1 cellular context compared by ENCODE assay signal in genomic region chr1:21931171-21932093, GRCh38.
TF ChIP-seq lines count a peak whose summit lies in the region.

No MANE protein-coding gene starts in this region.

TF ChIP-seq in HepG2, 621 proteins besides CTCF, POLR2A, EP300 and RAD21 (continued from another document and continues in another):
- TF ChIP-seq SP5 (CRISPR knock-in tag; IDR thresholded peaks at IDR 0.05; ENCODE audit: borderline replicate concordance, low read depth), result peak; percentile 73
- peak; percentile 28; the same call in 1 of the 2 replicates for TF ChIP-seq RCOR2 (CRISPR knock-in tag; IDR thresholded peaks at IDR 0.05)
- TF ChIP-seq, protein P1, sequence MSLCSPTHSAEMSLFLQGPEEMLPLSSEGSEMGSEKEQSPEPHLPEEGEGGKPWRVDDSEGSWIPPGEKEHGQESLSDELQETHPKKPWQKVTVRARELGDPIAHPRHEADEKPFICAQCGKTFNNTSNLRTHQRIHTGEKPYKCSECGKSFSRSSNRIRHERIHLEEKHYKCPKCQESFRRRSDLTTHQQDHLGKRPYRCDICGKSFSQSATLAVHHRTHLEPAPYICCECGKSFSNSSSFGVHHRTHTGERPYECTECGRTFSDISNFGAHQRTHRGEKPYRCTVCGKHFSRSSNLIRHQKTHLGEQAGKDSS (CRISPR knock-in tag; IDR thresholded peaks at IDR 0.05; ENCODE audit: borderline replicate concordance, low read depth), result peak; percentile 88; the same call in 1 of the 2 replicates
- TF ChIP-seq NR2F1 (CRISPR knock-in tag; IDR thresholded peaks at IDR 0.05), result peak; percentile 62 to 68; a peak in 3 of 4 replicates
- TF ChIP-seq ISL2 (CRISPR knock-in tag; IDR thresholded peaks at IDR 0.05), result peak; percentile 29; the same call in 1 of the 2 replicates
- TF ChIP-seq MAZ (IDR thresholded peaks at IDR 0.05; ENCODE audit: borderline replicate concordance, low read depth, low read length), result no peak
- TF ChIP-seq MAZ (CRISPR knock-in tag; IDR thresholded peaks at IDR 0.05; ENCODE audit: low read depth), result peak; percentile 54
- peak; percentile 76; the same call in 1 of the 2 replicates for TF ChIP-seq NCOA2 (CRISPR knock-in tag; IDR thresholded peaks at IDR 0.05)
- TF ChIP-seq, protein P2, sequence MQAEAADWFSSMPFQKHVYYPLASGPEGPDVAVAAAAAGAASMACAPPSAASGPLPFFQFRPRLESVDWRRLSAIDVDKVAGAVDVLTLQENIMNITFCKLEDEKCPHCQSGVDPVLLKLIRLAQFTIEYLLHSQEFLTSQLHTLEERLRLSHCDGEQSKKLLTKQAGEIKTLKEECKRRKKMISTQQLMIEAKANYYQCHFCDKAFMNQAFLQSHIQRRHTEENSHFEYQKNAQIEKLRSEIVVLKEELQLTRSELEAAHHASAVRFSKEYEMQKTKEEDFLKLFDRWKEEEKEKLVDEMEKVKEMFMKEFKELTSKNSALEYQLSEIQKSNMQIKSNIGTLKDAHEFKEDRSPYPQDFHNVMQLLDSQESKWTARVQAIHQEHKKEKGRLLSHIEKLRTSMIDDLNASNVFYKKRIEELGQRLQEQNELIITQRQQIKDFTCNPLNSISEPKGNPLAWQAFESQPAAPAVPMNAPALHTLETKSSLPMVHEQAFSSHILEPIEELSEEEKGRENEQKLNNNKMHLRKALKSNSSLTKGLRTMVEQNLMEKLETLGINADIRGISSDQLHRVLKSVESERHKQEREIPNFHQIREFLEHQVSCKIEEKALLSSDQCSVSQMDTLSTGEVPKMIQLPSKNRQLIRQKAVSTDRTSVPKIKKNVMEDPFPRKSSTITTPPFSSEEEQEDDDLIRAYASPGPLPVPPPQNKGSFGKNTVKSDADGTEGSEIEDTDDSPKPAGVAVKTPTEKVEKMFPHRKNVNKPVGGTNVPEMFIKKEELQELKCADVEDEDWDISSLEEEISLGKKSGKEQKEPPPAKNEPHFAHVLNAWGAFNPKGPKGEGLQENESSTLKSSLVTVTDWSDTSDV (CRISPR knock-in tag; IDR thresholded peaks at IDR 0.05), result 0 out of 2 replicates have a peak, but pooled peaks have one; percentile 44
- TF ChIP-seq POLR2G (IDR thresholded peaks at IDR 0.05; ENCODE audit: low read depth, low read length), result peak; percentile 62
- peak; percentile 39 for TF ChIP-seq CBX1 (IDR thresholded peaks at IDR 0.05; ENCODE audit: low read depth)
- peak; percentile 54; the same call in 1 of the 2 replicates for TF ChIP-seq BCL6 (CRISPR knock-in tag; IDR thresholded peaks at IDR 0.05)
- no peak for TF ChIP-seq HOXA7 (CRISPR knock-in tag; IDR thresholded peaks at IDR 0.05)
- no peak; the same call in 1 of the 2 replicates for TF ChIP-seq ZNF704 (CRISPR knock-in tag; IDR thresholded peaks at IDR 0.05; ENCODE audit: borderline replicate concordance)
- peak; percentile 42; the same call in 1 of the 2 replicates for TF ChIP-seq BRD4 (CRISPR knock-in tag; IDR thresholded peaks at IDR 0.05)
- no peak for TF ChIP-seq ZNF878 (CRISPR knock-in tag; IDR thresholded peaks at IDR 0.05)
- 0 out of 2 replicates have a peak, but pooled peaks have one; percentile 29 for TF ChIP-seq ZNF205 (CRISPR knock-in tag; IDR thresholded peaks at IDR 0.05)
- TF ChIP-seq ZNF180 (CRISPR knock-in tag; IDR thresholded peaks at IDR 0.05; ENCODE audit: borderline replicate concordance, low read depth), result no peak
- TF ChIP-seq IKZF5 (CRISPR knock-in tag; IDR thresholded peaks at IDR 0.05), result peak; percentile 88; the same call in 1 of the 2 replicates
- no peak for TF ChIP-seq ZNF33A (CRISPR knock-in tag; IDR thresholded peaks at IDR 0.05; ENCODE audit: borderline replicate concordance)
- TF ChIP-seq TFE3 (CRISPR knock-in tag; IDR thresholded peaks at IDR 0.05), result peak; percentile 52; the same call in 1 of the 2 replicates
- TF ChIP-seq, protein P3, sequence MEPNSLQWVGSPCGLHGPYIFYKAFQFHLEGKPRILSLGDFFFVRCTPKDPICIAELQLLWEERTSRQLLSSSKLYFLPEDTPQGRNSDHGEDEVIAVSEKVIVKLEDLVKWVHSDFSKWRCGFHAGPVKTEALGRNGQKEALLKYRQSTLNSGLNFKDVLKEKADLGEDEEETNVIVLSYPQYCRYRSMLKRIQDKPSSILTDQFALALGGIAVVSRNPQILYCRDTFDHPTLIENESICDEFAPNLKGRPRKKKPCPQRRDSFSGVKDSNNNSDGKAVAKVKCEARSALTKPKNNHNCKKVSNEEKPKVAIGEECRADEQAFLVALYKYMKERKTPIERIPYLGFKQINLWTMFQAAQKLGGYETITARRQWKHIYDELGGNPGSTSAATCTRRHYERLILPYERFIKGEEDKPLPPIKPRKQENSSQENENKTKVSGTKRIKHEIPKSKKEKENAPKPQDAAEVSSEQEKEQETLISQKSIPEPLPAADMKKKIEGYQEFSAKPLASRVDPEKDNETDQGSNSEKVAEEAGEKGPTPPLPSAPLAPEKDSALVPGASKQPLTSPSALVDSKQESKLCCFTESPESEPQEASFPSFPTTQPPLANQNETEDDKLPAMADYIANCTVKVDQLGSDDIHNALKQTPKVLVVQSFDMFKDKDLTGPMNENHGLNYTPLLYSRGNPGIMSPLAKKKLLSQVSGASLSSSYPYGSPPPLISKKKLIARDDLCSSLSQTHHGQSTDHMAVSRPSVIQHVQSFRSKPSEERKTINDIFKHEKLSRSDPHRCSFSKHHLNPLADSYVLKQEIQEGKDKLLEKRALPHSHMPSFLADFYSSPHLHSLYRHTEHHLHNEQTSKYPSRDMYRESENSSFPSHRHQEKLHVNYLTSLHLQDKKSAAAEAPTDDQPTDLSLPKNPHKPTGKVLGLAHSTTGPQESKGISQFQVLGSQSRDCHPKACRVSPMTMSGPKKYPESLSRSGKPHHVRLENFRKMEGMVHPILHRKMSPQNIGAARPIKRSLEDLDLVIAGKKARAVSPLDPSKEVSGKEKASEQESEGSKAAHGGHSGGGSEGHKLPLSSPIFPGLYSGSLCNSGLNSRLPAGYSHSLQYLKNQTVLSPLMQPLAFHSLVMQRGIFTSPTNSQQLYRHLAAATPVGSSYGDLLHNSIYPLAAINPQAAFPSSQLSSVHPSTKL (CRISPR knock-in tag; IDR thresholded peaks at IDR 0.05), result peak; percentile 84
- no peak for TF ChIP-seq RELA (CRISPR knock-in tag; IDR thresholded peaks at IDR 0.05)
- peak; percentile 43; the same call in 1 of the 2 replicates for TF ChIP-seq MYC (CRISPR knock-in tag; IDR thresholded peaks at IDR 0.05; ENCODE audit: borderline replicate concordance)
- TF ChIP-seq ZNF777 (CRISPR knock-in tag; IDR thresholded peaks at IDR 0.05), result peak; percentile 19; the same call in 1 of the 2 replicates
- peak; percentile 73; the same call in 1 of the 2 replicates for TF ChIP-seq ZNF788 (CRISPR knock-in tag; IDR thresholded peaks at IDR 0.05; ENCODE audit: borderline replicate concordance)
- no peak for TF ChIP-seq ZNF557 (CRISPR knock-in tag; IDR thresholded peaks at IDR 0.05)
- TF ChIP-seq MEF2D (CRISPR knock-in tag; IDR thresholded peaks at IDR 0.05), result peak; percentile 44; the same call in 1 of the 2 replicates
- peak; percentile 56; the same call in 1 of the 2 replicates for TF ChIP-seq ZNF614 (CRISPR knock-in tag; IDR thresholded peaks at IDR 0.05; ENCODE audit: borderline replicate concordance)
- TF ChIP-seq ZNF331 (CRISPR knock-in tag; IDR thresholded peaks at IDR 0.05), result peak; percentile 40; the same call in 1 of the 2 replicates
- TF ChIP-seq KLF11 (CRISPR knock-in tag; IDR thresholded peaks at IDR 0.05), result no peak
- TF ChIP-seq JUND (CRISPR knock-in tag; IDR thresholded peaks at IDR 0.05), result peak; percentile 51; the same call in 1 of the 2 replicates
- peak; percentile 18; the same call in 1 of the 2 replicates for TF ChIP-seq TCF7 (IDR thresholded peaks at IDR 0.05; ENCODE audit: low read depth)
- peak; percentile 91 for TF ChIP-seq JUN (CRISPR knock-in tag; IDR thresholded peaks at IDR 0.05)
- peak; percentile 65; the same call in 1 of the 2 replicates for TF ChIP-seq HMG20A (CRISPR knock-in tag; IDR thresholded peaks at IDR 0.05; ENCODE audit: borderline replicate concordance)
- no peak for TF ChIP-seq SATB2 (CRISPR knock-in tag; IDR thresholded peaks at IDR 0.05)
- TF ChIP-seq ZNF609 (CRISPR knock-in tag; IDR thresholded peaks at IDR 0.05; ENCODE audit: borderline replicate concordance), result peak; percentile 76; the same call in 1 of the 2 replicates
- no peak for TF ChIP-seq ZNF558 (CRISPR knock-in tag; IDR thresholded peaks at IDR 0.05; ENCODE audit: borderline replicate concordance)
- TF ChIP-seq DPF2 (CRISPR knock-in tag; IDR thresholded peaks at IDR 0.05; ENCODE audit: borderline replicate concordance, low read depth), result peak; percentile 63; the same call in 1 of the 2 replicates
- TF ChIP-seq MEIS2 (CRISPR knock-in tag; IDR thresholded peaks at IDR 0.05), result peak; percentile 34; the same call in 1 of the 2 replicates
- TF ChIP-seq HDAC1 (CRISPR knock-in tag; IDR thresholded peaks at IDR 0.05), result peak; percentile 64
- peak; percentile 47 for TF ChIP-seq THAP11 (CRISPR knock-in tag; IDR thresholded peaks at IDR 0.05)
- no peak for TF ChIP-seq STAT5B (CRISPR knock-in tag; IDR thresholded peaks at IDR 0.05)
- 0 out of 2 replicates have a peak, but pooled peaks have one; percentile 72 for TF ChIP-seq ZNF772 (CRISPR knock-in tag; IDR thresholded peaks at IDR 0.05)
- 0 out of 2 replicates have a peak, but pooled peaks have one; percentile 33 for TF ChIP-seq CBFB (CRISPR knock-in tag; IDR thresholded peaks at IDR 0.05)
- TF ChIP-seq ZNF572 (CRISPR knock-in tag; IDR thresholded peaks at IDR 0.05), result peak; percentile 56; the same call in 1 of the 2 replicates
- TF ChIP-seq SOX13 (IDR thresholded peaks at IDR 0.05), result no peak
- TF ChIP-seq SOX13 (CRISPR knock-in tag; conservative IDR thresholded peaks at IDR 0.05 in 1 of 2, IDR thresholded peaks at IDR 0.05 in 1 of 2), result peak in 1 of 2 experiments; percentile 77; a peak in 2 of 4 replicates
